ENCODE assay signal across 8 cellular contexts in the genomic region with DNA sequence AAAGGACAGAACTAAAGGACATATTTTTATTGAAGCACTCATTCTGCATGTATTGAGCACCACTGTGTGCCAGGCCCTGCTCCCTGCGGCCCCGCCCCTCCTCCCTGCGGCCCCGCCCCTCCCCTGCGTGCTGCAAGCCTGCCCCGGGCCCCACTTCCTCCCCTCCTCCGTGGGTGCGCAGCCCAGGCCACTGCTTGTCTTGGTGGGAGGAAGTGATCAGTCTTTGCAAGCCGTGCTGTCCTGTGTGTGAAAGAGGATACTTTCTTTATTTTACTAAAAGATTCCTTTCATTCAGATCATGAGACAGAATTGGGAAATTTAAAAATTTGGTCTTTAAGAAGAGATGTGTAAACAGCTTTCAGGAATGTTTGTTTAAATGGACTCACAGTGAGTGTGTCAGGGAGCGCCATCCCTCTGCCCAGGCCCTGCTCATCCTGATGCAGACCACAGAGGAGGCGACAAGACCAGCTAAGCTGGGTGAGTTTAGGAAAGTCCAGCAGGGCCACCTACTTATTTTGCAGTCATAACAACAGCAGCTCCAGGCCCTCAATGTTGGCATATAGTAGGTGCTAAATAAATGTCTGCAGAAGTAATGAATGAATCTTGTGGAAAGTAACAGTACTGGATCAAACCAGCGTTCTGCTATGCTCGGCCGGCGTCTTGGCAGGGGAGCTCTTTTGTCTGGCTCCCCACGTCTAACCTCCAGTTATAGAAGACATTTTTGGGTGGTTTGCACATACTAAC.
DNase-seq lines count a peak whose midpoint lies in the region; ATAC-seq lines count a peak whose summit lies in the region.

No MANE protein-coding gene starts in this region.

- ATAC-seq in GM18498 (IDR thresholded peaks at IDR 0.05; ENCODE audit: unreplicated experiment) (no peak), HG03432 (IDR thresholded peaks at IDR 0.05; ENCODE audit: unreplicated experiment) (no peak), HG03135 (IDR thresholded peaks at IDR 0.05; ENCODE audit: unreplicated experiment) (no peak), esophagus mucosa (no peak)

- peak; percentile 22 for DNase-seq in GDM1 (lab: John Stamatoyannopoulos, UW)
- peak; percentile 41 to 56 for DNase-seq in activated CD4-positive, alpha-beta T cell treated with anti-CD3 and anti-CD28 coated beads for 24 hours (ENCODE audit: low read depth in 2 of 2)
- peak; percentile 22 for DNase-seq in effector CD4-positive, alpha-beta T cell
- DNase-seq in stimulated activated CD4-positive, alpha-beta T cell treated with anti-CD3 and anti-CD28 coated beads, Interleukin-1b, Interleukin-23, amount 100 ng/mL, for 48 hours = peak; percentile 65
